Comparison of ENCODE assay signal across 8 cellular contexts in the genomic region with DNA sequence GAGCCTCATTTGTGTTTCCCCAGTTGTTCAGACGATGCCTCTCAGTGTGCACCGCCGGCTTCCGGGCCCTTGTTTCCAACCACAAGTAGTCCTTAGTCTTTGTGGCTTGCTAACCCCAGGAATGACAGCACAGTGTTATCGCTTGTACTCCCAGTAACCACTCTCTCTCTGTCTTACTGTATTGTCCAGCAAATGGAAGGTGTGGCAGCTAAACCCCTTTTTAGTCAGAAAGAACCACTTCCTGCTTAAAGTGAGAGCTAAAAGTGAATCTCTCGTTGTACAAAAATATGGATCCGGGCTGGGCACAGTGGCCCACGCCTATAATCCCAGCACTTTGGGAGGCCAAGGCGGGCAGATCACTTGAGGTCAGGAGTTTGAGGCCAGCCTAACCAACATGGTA.
DNase-seq lines count a peak whose midpoint lies in the region; ATAC-seq, FAIRE-seq and TF ChIP-seq lines count a peak whose summit lies in the region.

No MANE protein-coding gene starts in this region.

- TF ChIP-seq CTCF in keratinocyte (optimal IDR thresholded peaks at IDR 0.05 in 1 of 3, IDR thresholded peaks at IDR 0.05 in 1 of 3, conservative IDR thresholded peaks at IDR 0.05 in 1 of 3; ENCODE audit: extremely low read depth in 1 of 3, insufficient read depth in 2 of 3, low read length in 3 of 3) (no peak), spleen (IDR thresholded peaks at IDR 0.05 in 8 of 11, conservative IDR thresholded peaks at IDR 0.05 in 3 of 11) (no peak), endothelial cell (IDR thresholded peaks at IDR 0.05; ENCODE audit: unreplicated experiment) (no peak)

- H3K4me2 ChIP-seq in keratinocyte (ENCODE audit: control insufficient read depth, extremely low read depth, insufficient read depth, low read depth, low read length) = no peak overlapping the region

- peaks cover 11% of the 10 kb centered on the region for H3K27me3 Mint-ChIP-seq in activated CD4-positive, alpha-beta T cell treated with anti-CD3 and anti-CD28 coated beads, Interleukin-2, amount 10 ng/mL, durations not matched to agents 24 days and 14 days
- H3K27me3 Mint-ChIP-seq in endothelial cell (ENCODE audit: unreplicated experiment) = peaks cover 1% of the 10 kb centered on the region

- no peak for TF ChIP-seq POLR2A in spleen (IDR thresholded peaks at IDR 0.05)

- no peak overlapping the region for H3K27ac ChIP-seq in keratinocyte (ENCODE audit: control insufficient read depth, insufficient read depth, low read length)
- no peak overlapping the region for H3K27ac ChIP-seq in spleen

- intact Hi-C loops in activated CD4-positive, alpha-beta T cell treated with anti-CD3 and anti-CD28 coated beads, Interleukin-2, amount 10 ng/mL, durations not matched to agents 24 days and 14 days (cut with micrococcal nuclease) = loop anchor here (1.0 to 5.0 kb wide), 6 partner anchors 52 to 1823 kb away; a partner anchor contains a TSS
- intact Hi-C loops in spleen (cut with DNase I; ENCODE audit: low total_unique reads) = loop anchor here (10.0 kb wide), 1 partner anchor 56 kb away; no protein-coding TSS in a partner anchor

- no peaks in the 10 kb centered on the region for H3K9me1 ChIP-seq in keratinocyte (ENCODE audit: control insufficient read depth, extremely low read depth, insufficient read depth, low read length)

- no peaks in the 10 kb centered on the region for H3K27me3 ChIP-seq in keratinocyte (ENCODE audit: control insufficient read depth, extremely low read depth, insufficient read depth, low read length)
- no peaks in the 10 kb centered on the region for H3K27me3 ChIP-seq in spleen (replicated peaks in 1 of 7)

- H3K36me3 ChIP-seq in keratinocyte (ENCODE audit: control insufficient read depth in 2 of 2, extremely low read depth in 1 of 2, insufficient read depth in 2 of 2, low read length in 2 of 2) = no peaks in the 10 kb centered on the region
- no peaks in the 10 kb centered on the region for H3K36me3 ChIP-seq in spleen

- peak overlapping the region; percentile 61 for H3K4me3 Mint-ChIP-seq in activated CD4-positive, alpha-beta T cell treated with anti-CD3 and anti-CD28 coated beads, Interleukin-2, amount 10 ng/mL, durations not matched to agents 24 days and 14 days
- H3K4me3 Mint-ChIP-seq in endothelial cell (ENCODE audit: unreplicated experiment) = no peak overlapping the region

- peak; percentile 90 for DNase-seq in activated CD4-positive, alpha-beta T cell treated with anti-CD3 and anti-CD28 coated beads, Interleukin-2, amount 10 ng/mL, durations not matched to agents 24 days and 14 days
- DNase-seq in keratinocyte (ENCODE audit: low read depth, low spot score) (no peak), spleen (no peak), endothelial cell (ENCODE audit: low spot score) (no peak), SHP77 (lab: John Stamatoyannopoulos, UW) (no peak)

- no peaks in the 10 kb centered on the region for H3K79me2 ChIP-seq in keratinocyte (ENCODE audit: control insufficient read depth, insufficient read depth, low read length)

- peaks cover 30% of the 10 kb centered on the region for H3K4me1 ChIP-seq in keratinocyte (ENCODE audit: control insufficient read depth, extremely low read depth, insufficient read depth, low read length)
- peaks cover 0 to 36% (median 17%) of the 10 kb centered on the region in 6 donors for H3K4me1 ChIP-seq in spleen

- peaks cover 35% of the 10 kb centered on the region for H3K4me1 Mint-ChIP-seq in activated CD4-positive, alpha-beta T cell treated with anti-CD3 and anti-CD28 coated beads, Interleukin-2, amount 10 ng/mL, durations not matched to agents 24 days and 14 days
- peaks cover 26% of the 10 kb centered on the region for H3K4me1 Mint-ChIP-seq in endothelial cell (ENCODE audit: unreplicated experiment)

- 56 to 70% (median 63%) methylated on average over 9 of the region's 9 CpGs for WGBS in spleen, 5 donors

- H3K36me3 Mint-ChIP-seq in activated CD4-positive, alpha-beta T cell treated with anti-CD3 and anti-CD28 coated beads, Interleukin-2, amount 10 ng/mL, durations not matched to agents 24 days and 14 days (ENCODE audit: low read depth) = peaks cover 2% of the 10 kb centered on the region
- no peaks in the 10 kb centered on the region for H3K36me3 Mint-ChIP-seq in endothelial cell (ENCODE audit: low read depth, unreplicated experiment)

- dilution Hi-C loops in keratinocyte (cut with MboI; ENCODE audit: extremely low pct_ligation_motif_present, low sequenced_read_pairs) = no loop called here

- peak overlapping the region; percentile 37 for H2AFZ ChIP-seq in keratinocyte (ENCODE audit: control insufficient read depth, low read length)

- no peaks in the 10 kb centered on the region for H4K20me1 ChIP-seq in keratinocyte (ENCODE audit: control insufficient read depth, extremely low read depth, insufficient read depth, low read length)

- no peak overlapping the region for H3K9ac ChIP-seq in keratinocyte (ENCODE audit: control insufficient read depth, extremely low read depth, insufficient read depth, low read length)

- peak; percentile 62 for ATAC-seq in GM19035 (IDR thresholded peaks at IDR 0.05; ENCODE audit: unreplicated experiment)
- peak; percentile 78 for ATAC-seq in HG03175 (IDR thresholded peaks at IDR 0.05; ENCODE audit: unreplicated experiment)
- no peak for ATAC-seq in SK-N-SH treated with all-trans-retinoic acid at 6 μM for 48 hours

- FAIRE-seq in keratinocyte (lab: Jason Lieb, UNC) = no peak

- H3K4me3 ChIP-seq in keratinocyte (ENCODE audit: control insufficient read depth in 2 of 3, extremely low read depth in 1 of 3, insufficient read depth in 2 of 3, low read depth in 1 of 3, low read length in 3 of 3) (no peak overlapping the region), spleen (no peak overlapping the region)

- H3K9me3 ChIP-seq in keratinocyte (ENCODE audit: control insufficient read depth, low read depth, low read length) = no peaks in the 10 kb centered on the region
- H3K9me3 ChIP-seq in spleen = no peaks in the 10 kb centered on the region

- H3K27ac Mint-ChIP-seq in activated CD4-positive, alpha-beta T cell treated with anti-CD3 and anti-CD28 coated beads, Interleukin-2, amount 10 ng/mL, durations not matched to agents 24 days and 14 days = peak overlapping the region; percentile 88
- no peak overlapping the region for H3K27ac Mint-ChIP-seq in endothelial cell (ENCODE audit: unreplicated experiment)

- H3K9me3 Mint-ChIP-seq in activated CD4-positive, alpha-beta T cell treated with anti-CD3 and anti-CD28 coated beads, Interleukin-2, amount 10 ng/mL, durations not matched to agents 24 days and 14 days = peaks cover 3% of the 10 kb centered on the region
- no peaks in the 10 kb centered on the region for H3K9me3 Mint-ChIP-seq in endothelial cell (ENCODE audit: unreplicated experiment)

TF ChIP-seq in SK-N-SH treated with all-trans-retinoic acid at 6 μM for 48 hours, 23 proteins besides CTCF, POLR2A, EP300 and RAD21 (continues in another document):
- TF ChIP-seq, protein P1, sequence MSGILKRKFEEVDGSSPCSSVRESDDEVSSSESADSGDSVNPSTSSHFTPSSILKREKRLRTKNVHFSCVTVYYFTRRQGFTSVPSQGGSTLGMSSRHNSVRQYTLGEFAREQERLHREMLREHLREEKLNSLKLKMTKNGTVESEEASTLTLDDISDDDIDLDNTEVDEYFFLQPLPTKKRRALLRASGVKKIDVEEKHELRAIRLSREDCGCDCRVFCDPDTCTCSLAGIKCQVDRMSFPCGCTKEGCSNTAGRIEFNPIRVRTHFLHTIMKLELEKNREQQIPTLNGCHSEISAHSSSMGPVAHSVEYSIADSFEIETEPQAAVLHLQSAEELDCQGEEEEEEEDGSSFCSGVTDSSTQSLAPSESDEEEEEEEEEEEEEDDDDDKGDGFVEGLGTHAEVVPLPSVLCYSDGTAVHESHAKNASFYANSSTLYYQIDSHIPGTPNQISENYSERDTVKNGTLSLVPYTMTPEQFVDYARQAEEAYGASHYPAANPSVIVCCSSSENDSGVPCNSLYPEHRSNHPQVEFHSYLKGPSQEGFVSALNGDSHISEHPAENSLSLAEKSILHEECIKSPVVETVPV (CRISPR knock-in tag; IDR thresholded peaks at IDR 0.05) = no peak
- TF ChIP-seq, protein P2, sequence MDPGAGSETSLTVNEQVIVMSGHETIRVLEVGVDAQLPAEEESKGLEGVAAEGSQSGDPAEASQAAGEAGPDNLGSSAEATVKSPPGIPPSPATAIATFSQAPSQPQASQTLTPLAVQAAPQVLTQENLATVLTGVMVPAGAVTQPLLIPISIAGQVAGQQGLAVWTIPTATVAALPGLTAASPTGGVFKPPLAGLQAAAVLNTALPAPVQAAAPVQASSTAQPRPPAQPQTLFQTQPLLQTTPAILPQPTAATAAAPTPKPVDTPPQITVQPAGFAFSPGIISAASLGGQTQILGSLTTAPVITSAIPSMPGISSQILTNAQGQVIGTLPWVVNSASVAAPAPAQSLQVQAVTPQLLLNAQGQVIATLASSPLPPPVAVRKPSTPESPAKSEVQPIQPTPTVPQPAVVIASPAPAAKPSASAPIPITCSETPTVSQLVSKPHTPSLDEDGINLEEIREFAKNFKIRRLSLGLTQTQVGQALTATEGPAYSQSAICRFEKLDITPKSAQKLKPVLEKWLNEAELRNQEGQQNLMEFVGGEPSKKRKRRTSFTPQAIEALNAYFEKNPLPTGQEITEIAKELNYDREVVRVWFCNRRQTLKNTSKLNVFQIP (CRISPR knock-in tag; IDR thresholded peaks at IDR 0.05; ENCODE audit: borderline replicate concordance, low read depth) = no peak
- no peak for TF ChIP-seq OSR1 (CRISPR knock-in tag; IDR thresholded peaks at IDR 0.05)
- TF ChIP-seq SNAI2 (CRISPR knock-in tag; IDR thresholded peaks at IDR 0.05) = no peak
- no peak for TF ChIP-seq ZFP3 (CRISPR knock-in tag; IDR thresholded peaks at IDR 0.05)
- TF ChIP-seq ZC3H10 (CRISPR knock-in tag; IDR thresholded peaks at IDR 0.05) = no peak
- TF ChIP-seq, protein P3, sequence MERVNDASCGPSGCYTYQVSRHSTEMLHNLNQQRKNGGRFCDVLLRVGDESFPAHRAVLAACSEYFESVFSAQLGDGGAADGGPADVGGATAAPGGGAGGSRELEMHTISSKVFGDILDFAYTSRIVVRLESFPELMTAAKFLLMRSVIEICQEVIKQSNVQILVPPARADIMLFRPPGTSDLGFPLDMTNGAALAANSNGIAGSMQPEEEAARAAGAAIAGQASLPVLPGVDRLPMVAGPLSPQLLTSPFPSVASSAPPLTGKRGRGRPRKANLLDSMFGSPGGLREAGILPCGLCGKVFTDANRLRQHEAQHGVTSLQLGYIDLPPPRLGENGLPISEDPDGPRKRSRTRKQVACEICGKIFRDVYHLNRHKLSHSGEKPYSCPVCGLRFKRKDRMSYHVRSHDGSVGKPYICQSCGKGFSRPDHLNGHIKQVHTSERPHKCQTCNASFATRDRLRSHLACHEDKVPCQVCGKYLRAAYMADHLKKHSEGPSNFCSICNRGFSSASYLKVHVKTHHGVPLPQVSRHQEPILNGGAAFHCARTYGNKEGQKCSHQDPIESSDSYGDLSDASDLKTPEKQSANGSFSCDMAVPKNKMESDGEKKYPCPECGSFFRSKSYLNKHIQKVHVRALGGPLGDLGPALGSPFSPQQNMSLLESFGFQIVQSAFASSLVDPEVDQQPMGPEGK (CRISPR knock-in tag; IDR thresholded peaks at IDR 0.05; ENCODE audit: borderline replicate concordance) = no peak
- TF ChIP-seq PPARA (CRISPR knock-in tag; IDR thresholded peaks at IDR 0.05; ENCODE audit: borderline replicate concordance) = no peak
